Comparison of ENCODE assay signal across 9 cellular contexts in genomic region chr16:58518083-58518979, GRCh38. TPM values are rescaled to one million over a fixed set of nuclear protein-coding genes. Genes with fewer than 3 reads are reported as not detected.
DNase-seq lines count a peak whose midpoint lies in the region; ATAC-seq and TF ChIP-seq lines count a peak whose summit lies in the region.
"Had no signal": no experiment of that assay in that cellular context is flagged by ENCODE, and none has a peak within 500 bp of the region (broad histone marks: within the 10 kb centered on the region; RNA-seq: fewer than 3 reads in every experiment).

No MANE protein-coding gene starts in this region.

- H3K4me3 ChIP-seq in lower leg skin (ENCODE audit: low read depth, poor library complexity, severe bottlenecking) (no peak overlapping the region), H7 (ENCODE audit: insufficient read depth, low read depth, low read length) (no peak overlapping the region)

- no peak overlapping the region for H3K4me3 Mint-ChIP-seq in activated CD8-positive, alpha-beta memory T cell treated with anti-CD3 and anti-CD28 coated beads, Interleukin-2, amount 10 ng/mL, durations not matched to agents 7 days and 5 days
- peak overlapping the region in 2 of 3 experiments; percentile 9 to 88 for H3K4me3 Mint-ChIP-seq in nephron

- TF ChIP-seq POLR2A in lower leg skin (IDR thresholded peaks at IDR 0.05): no peak

- 72% methylated on average over 8 of the region's 8 CpGs for WGBS in lower leg skin, 2 donors

- no peak for TF ChIP-seq CTCF in nephron (IDR thresholded peaks at IDR 0.05; ENCODE audit: unreplicated experiment in 3 of 3)
- TF ChIP-seq CTCF in lower leg skin (IDR thresholded peaks at IDR 0.05): no peak

- no peaks in the 10 kb centered on the region for H3K9me3 Mint-ChIP-seq in activated CD8-positive, alpha-beta memory T cell treated with anti-CD3 and anti-CD28 coated beads, Interleukin-2, amount 10 ng/mL, durations not matched to agents 7 days and 5 days (ENCODE audit: low read depth)
- no peaks in the 10 kb centered on the region for H3K9me3 Mint-ChIP-seq in nephron

- H3K36me3 ChIP-seq in H7 (replicated peaks; ENCODE audit: control insufficient read depth, insufficient read depth, low read length): peaks cover 41% of the 10 kb centered on the region

- H3K4me1 Mint-ChIP-seq in activated CD8-positive, alpha-beta memory T cell treated with anti-CD3 and anti-CD28 coated beads, Interleukin-2, amount 10 ng/mL, durations not matched to agents 7 days and 5 days: peaks cover 55% of the 10 kb centered on the region
- H3K4me1 Mint-ChIP-seq in nephron: peaks cover 17% of the 10 kb centered on the region

- intact Hi-C loops in lower leg skin (cut with DNase I; ENCODE audit: low total_unique reads): no loop called here

- ATAC-seq in activated CD8-positive, alpha-beta memory T cell treated with anti-CD3 and anti-CD28 coated beads, Interleukin-2, amount 10 ng/mL, durations not matched to agents 7 days and 5 days: no peak
- peak; percentile 34 for ATAC-seq in GM21786 (IDR thresholded peaks at IDR 0.05; ENCODE audit: unreplicated experiment)
- ATAC-seq in HG03565 (IDR thresholded peaks at IDR 0.05; ENCODE audit: unreplicated experiment): peak; percentile 25

- H3K27me3 ChIP-seq in H7 (ENCODE audit: control insufficient read depth, insufficient read depth, low read length): no peaks in the 10 kb centered on the region

- DNase-seq in activated CD8-positive, alpha-beta memory T cell treated with anti-CD3 and anti-CD28 coated beads, Interleukin-2, amount 10 ng/mL, durations not matched to agents 7 days and 5 days: no peak
- DNase-seq in activated CD8-positive, alpha-beta memory T cell treated with anti-CD3 and anti-CD28 coated beads, Interleukin-2, amount 50 U/mL, for 4 hours: no peak
- DNase-seq in lower leg skin (ENCODE audit: low spot score in 2 of 2) (no peak), H7 (no peak)
- no peak for DNase-seq in stimulated activated CD8-positive, alpha-beta memory T cell treated with anti-CD3 and anti-CD28 coated beads, Interleukin-4, amount 100 ng/mL, for 48 hours
- DNase-seq: retina had no signal

- H3K36me3 Mint-ChIP-seq in activated CD8-positive, alpha-beta memory T cell treated with anti-CD3 and anti-CD28 coated beads, Interleukin-2, amount 10 ng/mL, durations not matched to agents 7 days and 5 days: peaks cover 47% of the 10 kb centered on the region
- peaks cover 43% of the 10 kb centered on the region for H3K36me3 Mint-ChIP-seq in nephron (ENCODE audit: low read depth)

- CTCF ChIA-PET in activated CD8-positive, alpha-beta memory T cell treated with anti-CD3 and anti-CD28 coated beads, Interleukin-2, amount 10 ng/mL, durations not matched to agents 7 days and 5 days (lab: Charles Lee): interaction anchor here (0.9 to 2.5 kb wide), 8 partner anchors 19 to 238 kb away, joined by 3 to 16 read pairs (median 3); no protein-coding TSS in a partner anchor

- H3K27ac Mint-ChIP-seq in activated CD8-positive, alpha-beta memory T cell treated with anti-CD3 and anti-CD28 coated beads, Interleukin-2, amount 10 ng/mL, durations not matched to agents 7 days and 5 days: peak overlapping the region; percentile 53
- no peak overlapping the region for H3K27ac Mint-ChIP-seq in nephron

- H3K27me3 Mint-ChIP-seq in activated CD8-positive, alpha-beta memory T cell treated with anti-CD3 and anti-CD28 coated beads, Interleukin-2, amount 10 ng/mL, durations not matched to agents 7 days and 5 days: no peaks in the 10 kb centered on the region
- no peaks in the 10 kb centered on the region for H3K27me3 Mint-ChIP-seq in nephron (ENCODE audit: low read depth)

RNA-seq across cellular contexts. Expression of gene SETD6, which starts 3.0 kb away (rescaled TPM):
- 10 to 100 TPM; 12.6 to 17.8 TPM for total RNA-seq in activated CD8-positive, alpha-beta memory T cell treated with anti-CD3 and anti-CD28 coated beads, Interleukin-2, amount 10 ng/mL, durations not matched to agents 7 days and 5 days
- 10 to 100 TPM; 32.8 to 74.2 (median 52.9) TPM for total RNA-seq in lower leg skin
- total RNA-seq in H7 (2014; rRNA removed; shearing (Covaris generic)): 32.2 and 39.4 TPM in 2 replicates

RNA-seq across cellular contexts. Expression of gene NDRG4, which starts 18.4 kb away (rescaled TPM):
- total RNA-seq in activated CD8-positive, alpha-beta memory T cell treated with anti-CD3 and anti-CD28 coated beads, Interleukin-2, amount 10 ng/mL, durations not matched to agents 7 days and 5 days: 1 to 10 TPM; 1.6 to 2.5 TPM
- total RNA-seq in lower leg skin: 10 to 100 TPM; 29.7 to 97.2 (median 64.0) TPM
- total RNA-seq in H7 (2014; rRNA removed; shearing (Covaris generic)): 24.9 and 27.6 TPM in 2 replicates
